In genomic region chr20:38109657-38110524, GRCh38 we compare ENCODE assay signal across 9 cellular contexts. TPM values are rescaled to one million over a fixed set of nuclear protein-coding genes. Genes with fewer than 3 reads are reported as not detected.
DNase-seq lines count a peak whose midpoint lies in the region; TF ChIP-seq lines count a peak whose summit lies in the region.
"Had no signal": no experiment of that assay in that cellular context is flagged by ENCODE, and none has a peak within 500 bp of the region (broad histone marks: within the 10 kb centered on the region; RNA-seq: fewer than 3 reads in every experiment).

No MANE protein-coding gene starts in this region.

- H3K27ac ChIP-seq in uterus = peak overlapping the region; percentile 79 to 88

- no peak overlapping the region for H3K4me3 Mint-ChIP-seq in activated CD4-positive, alpha-beta T cell treated with anti-CD3 and anti-CD28 coated beads, Interleukin-2, amount 10 ng/mL, durations not matched to agents 7 days and 5 days

- no peak for TF ChIP-seq CTCF in choroid plexus epithelial cell (conservative IDR thresholded peaks at IDR 0.05; ENCODE audit: low read depth, low read length)
- TF ChIP-seq CTCF in lower leg skin (IDR thresholded peaks at IDR 0.05) = no peak
- no peak for TF ChIP-seq CTCF in uterus (IDR thresholded peaks at IDR 0.05)

- H3K9me3 Mint-ChIP-seq in activated CD4-positive, alpha-beta T cell treated with anti-CD3 and anti-CD28 coated beads, Interleukin-2, amount 10 ng/mL, durations not matched to agents 7 days and 5 days = no peaks in the 10 kb centered on the region

- no peaks in the 10 kb centered on the region for H3K9me3 ChIP-seq in uterus

- POLR2A ChIA-PET in activated CD4-positive, alpha-beta T cell treated with anti-CD3 and anti-CD28 coated beads, Interleukin-2, amount 10 ng/mL, durations not matched to agents 7 days and 5 days (lab: Charles Lee) = no interaction called here

- TF ChIP-seq POLR2A in lower leg skin (IDR thresholded peaks at IDR 0.05) (no peak), uterus (IDR thresholded peaks at IDR 0.05) (no peak)

- H3K36me3 Mint-ChIP-seq in activated CD4-positive, alpha-beta T cell treated with anti-CD3 and anti-CD28 coated beads, Interleukin-2, amount 10 ng/mL, durations not matched to agents 7 days and 5 days (ENCODE audit: low read depth) = no peaks in the 10 kb centered on the region

- H3K4me1 ChIP-seq in uterus = peaks cover 11 to 17% of the 10 kb centered on the region in 2 donors

- intact Hi-C loops in lower leg skin (cut with DNase I; ENCODE audit: low total_unique reads) (no loop called here), uterus (cut with DNase I; ENCODE audit: low total_unique reads) (no loop called here)

- H3K4me3 ChIP-seq in choroid plexus epithelial cell (ENCODE audit: low read depth, low read length) (no peak overlapping the region), lower leg skin (ENCODE audit: low read depth, poor library complexity, severe bottlenecking) (no peak overlapping the region), uterus (no peak overlapping the region)

- H3K36me3 ChIP-seq in uterus = no peaks in the 10 kb centered on the region

- 60 to 61% methylated on average over 8 of the region's 8 CpGs for WGBS in lower leg skin, 2 donors

- no peaks in the 10 kb centered on the region for H3K27me3 Mint-ChIP-seq in activated CD4-positive, alpha-beta T cell treated with anti-CD3 and anti-CD28 coated beads, Interleukin-2, amount 10 ng/mL, durations not matched to agents 7 days and 5 days

- CTCF ChIA-PET in activated CD4-positive, alpha-beta T cell treated with anti-CD3 and anti-CD28 coated beads, Interleukin-2, amount 10 ng/mL, durations not matched to agents 7 days and 5 days (lab: Charles Lee) = interaction anchor here (0.6 kb wide), 1 partner anchor 39 kb away, joined by 3 read pairs; no protein-coding TSS in a partner anchor

- H3K27me3 ChIP-seq in uterus = no peaks in the 10 kb centered on the region

- DNase-seq in activated CD4-positive, alpha-beta T cell treated with anti-CD3 and anti-CD28 coated beads, Interleukin-2, amount 10 ng/mL, durations not matched to agents 7 days and 5 days = peak; percentile 3
- no peak for DNase-seq in activated CD4-positive, alpha-beta T cell treated with anti-CD3 and anti-CD28 coated beads for 4 hours
- DNase-seq in choroid plexus epithelial cell (ENCODE audit: low read depth) = peak; percentile 97
- peak; percentile 79 to 93 for DNase-seq in lower leg skin (ENCODE audit: low spot score in 2 of 2)
- peak; percentile 82 to 87 for DNase-seq in uterus
- DNase-seq in NCI-H2171 (lab: John Stamatoyannopoulos, UW) = no peak
- DNase-seq in NCI-H510A (lab: John Stamatoyannopoulos, UW) = no peak
- DNase-seq in activated naive CD4-positive, alpha-beta T cell treated with Interleukin-2 at 50 U/mL for 16 hours = no peak
- DNase-seq: T-helper 9 cell had no signal

- H3K4me1 Mint-ChIP-seq in activated CD4-positive, alpha-beta T cell treated with anti-CD3 and anti-CD28 coated beads, Interleukin-2, amount 10 ng/mL, durations not matched to agents 7 days and 5 days = peaks cover 8% of the 10 kb centered on the region

- H3K27ac Mint-ChIP-seq in activated CD4-positive, alpha-beta T cell treated with anti-CD3 and anti-CD28 coated beads, Interleukin-2, amount 10 ng/mL, durations not matched to agents 7 days and 5 days = no peak overlapping the region

RNA-seq across cellular contexts. Expression of gene TGM2, which starts 55.2 kb away (rescaled TPM):
- total RNA-seq in activated CD4-positive, alpha-beta T cell treated with anti-CD3 and anti-CD28 coated beads, Interleukin-2, amount 10 ng/mL, durations not matched to agents 7 days and 5 days = under 1 TPM; 0.07 to 0.21 TPM
- total RNA-seq in lower leg skin = 1 to 10 TPM; 3.7 to 6.2 (median 4.6) TPM
- 100 to 1,000 TPM; 136 to 639 (median 209) TPM for total RNA-seq in uterus

Comparison
In these comparisons a context has a peak if more than half of its experiments do, and no peak if none do; other contexts are left out.
1. DNase-seq: peak in activated CD4-positive, alpha-beta T cell treated with anti-CD3 and anti-CD28 coated beads, Interleukin-2, amount 10 ng/mL, durations not matched to agents 7 days and 5 days (single experiment), choroid plexus epithelial cell (single experiment), lower leg skin (2 of 2) and uterus (2 of 2); none in activated CD4-positive, alpha-beta T cell treated with anti-CD3 and anti-CD28 coated beads for 4 hours (0 of 2), NCI-H2171 (single experiment), NCI-H510A (single experiment) and activated naive CD4-positive, alpha-beta T cell treated with Interleukin-2 at 50 U/mL for 16 hours (single experiment).
2. RNA of gene TGM2, which starts 55.2 kb away (total RNA-seq): 136 to 639 TPM in uterus; 3.7 to 6.2 TPM in lower leg skin and 0.07 to 0.21 TPM in activated CD4-positive, alpha-beta T cell treated with anti-CD3 and anti-CD28 coated beads, Interleukin-2, amount 10 ng/mL, durations not matched to agents 7 days and 5 days; every median in the first group is over 10 times any median in the second.